ENCODE assay signal across 19 cellular contexts in the genomic region with DNA sequence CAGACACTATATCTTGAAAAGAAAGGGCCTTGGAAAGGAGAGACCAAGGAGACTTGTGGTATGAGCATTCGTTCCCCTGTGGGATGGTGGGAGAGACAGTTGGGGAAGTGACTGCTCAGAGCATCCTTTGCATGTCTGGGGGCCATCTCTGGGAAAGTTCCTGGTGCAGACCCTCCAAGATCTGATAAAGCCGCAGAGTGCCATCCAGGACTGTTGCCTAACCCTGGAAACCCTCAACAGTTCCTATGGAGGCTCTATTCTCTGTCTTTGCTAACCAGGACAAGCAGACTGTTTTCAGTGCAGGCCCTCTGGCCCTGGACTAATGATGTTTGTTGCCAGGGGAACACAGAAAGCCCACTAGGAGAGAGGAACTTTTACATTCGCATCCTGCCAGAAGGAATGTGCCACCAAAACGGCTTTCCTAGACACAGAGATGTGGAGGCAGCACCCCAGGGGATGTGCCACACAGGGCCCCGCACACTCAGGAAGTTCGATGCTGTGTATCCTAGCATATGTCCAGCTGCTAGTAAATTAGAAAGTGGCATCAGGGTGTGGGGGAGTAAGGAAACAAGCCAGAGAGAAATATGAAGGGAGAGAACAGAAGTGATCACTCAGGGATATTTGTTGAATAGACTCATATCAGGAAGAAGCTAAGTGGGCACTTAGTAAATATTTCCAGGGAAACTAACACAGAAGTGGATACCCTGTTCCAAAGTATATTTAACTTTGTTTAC. TPM values are rescaled to one million over a fixed set of nuclear protein-coding genes. Genes with fewer than 3 reads are reported as not detected.
A peak's percentile ranks its signal among the peaks of the same experiment; 100 is the strongest.
DNase-seq lines count a peak whose midpoint lies in the region; ATAC-seq and TF ChIP-seq lines count a peak whose summit lies in the region.
"Had no signal": no experiment of that assay in that cellular context is flagged by ENCODE, and none has a peak within 500 bp of the region (broad histone marks: within the 10 kb centered on the region; RNA-seq: fewer than 3 reads in every experiment).

No MANE protein-coding gene starts in this region.

- H3K9me3 ChIP-seq in neural progenitor cell (ENCODE audit: low read depth) (no peaks in the 10 kb centered on the region), esophagus squamous epithelium (no peaks in the 10 kb centered on the region), uterus (no peaks in the 10 kb centered on the region)
- H3K9me3 ChIP-seq: BLaER1, SJSA1 had no signal

- H4K20me1 ChIP-seq in neural progenitor cell (ENCODE audit: low read depth): no peaks in the 10 kb centered on the region
- H4K20me1 ChIP-seq: BLaER1 had no signal

- DNase-seq in Ammon's horn (ENCODE audit: low spot score): peak; percentile 51
- DNase-seq in SK-N-DZ (ENCODE audit: low spot score): peak; percentile 30
- DNase-seq in left kidney (ENCODE audit: low read depth, low spot score): peak; percentile 29
- no peak for DNase-seq in neural progenitor cell (ENCODE audit: low spot score)
- no peak for DNase-seq in esophagus squamous epithelium (lab: John Stamatoyannopoulos, UW)
- no peak for DNase-seq in NCI-H2171 treated with DMSO at 0.1 percent for 48 hours (lab: John Stamatoyannopoulos, UW)
- DNase-seq in uterus: no peak
- DNase-seq: CD4-positive, alpha-beta T cell; COR-L47; GDM1; Kasumi-1; NCI-H1417; NCI-H187; NCI-H446 treated with DMSO at 0.1 percent for 48 hours; NCI-H526 treated with DMSO at 0.1 percent for 48 hours; OCI-M1 had no signal

- H3K4me1 ChIP-seq in neural progenitor cell: no peaks in the 10 kb centered on the region
- H3K4me1 ChIP-seq in esophagus squamous epithelium: peaks cover 0 to 22% (median 0%) of the 10 kb centered on the region in 3 donors
- H3K4me1 ChIP-seq in uterus: no peaks in the 10 kb centered on the region
- H3K4me1 ChIP-seq: SJSA1 had no signal

- peaks cover 1% of the 10 kb centered on the region for H3K36me3 Mint-ChIP-seq in neural progenitor cell

- no peaks in the 10 kb centered on the region for H3K27me3 Mint-ChIP-seq in neural progenitor cell (ENCODE audit: insufficient read depth, low read depth)
- H3K27me3 Mint-ChIP-seq: CD4-positive, alpha-beta T cell had no signal

- H2AFZ ChIP-seq in neural progenitor cell (replicated peaks): no peak overlapping the region

- H3K4me3 ChIP-seq in neural progenitor cell (no peak overlapping the region), esophagus squamous epithelium (no peak overlapping the region), uterus (no peak overlapping the region)
- H3K4me3 ChIP-seq: BLaER1, SJSA1 had no signal

- H3K36me3 ChIP-seq in neural progenitor cell (no peaks in the 10 kb centered on the region), esophagus squamous epithelium (peaks cover 0 to 23% (median 8%) of the 10 kb centered on the region in 3 donors), uterus (no peaks in the 10 kb centered on the region)
- H3K36me3 ChIP-seq: SJSA1 had no signal

- H3K9me3 Mint-ChIP-seq in neural progenitor cell: no peaks in the 10 kb centered on the region
- H3K9me3 Mint-ChIP-seq: CD4-positive, alpha-beta T cell had no signal

- ATAC-seq in GM19324 (IDR thresholded peaks at IDR 0.05; ENCODE audit: low FRiP score, unreplicated experiment): no peak

- intact Hi-C loops in esophagus squamous epithelium (cut with DNase I): loop anchor here (10.0 kb wide), 1 partner anchor 95 kb away; no protein-coding TSS in a partner anchor
- intact Hi-C loops in uterus (cut with DNase I; ENCODE audit: low total_unique reads): no loop called here

- H3K27me3 ChIP-seq in neural progenitor cell (no peaks in the 10 kb centered on the region), esophagus squamous epithelium (no peaks in the 10 kb centered on the region), uterus (no peaks in the 10 kb centered on the region)
- H3K27me3 ChIP-seq: BLaER1, SJSA1 had no signal

- peak overlapping the region; percentile 95 for H3K27ac Mint-ChIP-seq in neural progenitor cell
- H3K27ac Mint-ChIP-seq: CD4-positive, alpha-beta T cell had no signal

- TF ChIP-seq POLR2A in esophagus squamous epithelium (IDR thresholded peaks at IDR 0.05): no peak
- TF ChIP-seq POLR2A in uterus (IDR thresholded peaks at IDR 0.05): no peak

- H3K27ac ChIP-seq in neural progenitor cell (no peak overlapping the region), esophagus squamous epithelium (no peak overlapping the region), uterus (no peak overlapping the region)
- H3K27ac ChIP-seq: BLaER1, SJSA1 had no signal

- no peak overlapping the region for H3K4me2 ChIP-seq in neural progenitor cell
- H3K4me2 ChIP-seq: BLaER1 had no signal

- H3F3A ChIP-seq in neural progenitor cell (ENCODE audit: low read depth): no peaks in the 10 kb centered on the region

- 35 to 85% methylated on average over 3 to 6 of the region's 6 CpGs for WGBS in esophagus squamous epithelium, 2 donors

- H3K79me2 ChIP-seq in neural progenitor cell (ENCODE audit: low read depth): no peaks in the 10 kb centered on the region

- peaks cover 27% of the 10 kb centered on the region for H3K4me1 Mint-ChIP-seq in neural progenitor cell

- no peak overlapping the region for H3K9ac ChIP-seq in neural progenitor cell
- H3K9ac ChIP-seq: BLaER1 had no signal

- H3K4me3 Mint-ChIP-seq in neural progenitor cell: no peak overlapping the region
- H3K4me3 Mint-ChIP-seq: CD4-positive, alpha-beta T cell had no signal

- no peak for TF ChIP-seq CTCF in neural progenitor cell (IDR thresholded peaks at IDR 0.05)
- no peak for TF ChIP-seq CTCF in esophagus squamous epithelium (IDR thresholded peaks at IDR 0.05)
- no peak for TF ChIP-seq CTCF in uterus (IDR thresholded peaks at IDR 0.05)

RNA-seq across cellular contexts. Expression of a gene that starts 30.1 kb away (rescaled TPM):
- 12.3 and 12.5 TPM in 2 replicates for polyA plus RNA-seq in SK-N-DZ (2014; cell fraction: cytosol; rRNA removed)
- polyA plus RNA-seq in SK-N-DZ (2014; cell fraction: nucleus; rRNA removed): 3.1 and 11.6 TPM in 2 replicates
- 17.6 and 37.4 TPM in 2 replicates for total RNA-seq in neural progenitor cell (ENCODE audit: low replicate concordance)
- 10 to 100 TPM; 52.3 to 70.2 (median 62.5) TPM for total RNA-seq in esophagus squamous epithelium
- total RNA-seq in uterus: 10 to 100 TPM; 10.5 to 49.6 (median 37.1) TPM

RNA-seq across cellular contexts. Expression of a gene that starts 47.9 kb away (rescaled TPM):
- 23.9 and 28.0 TPM in 2 replicates for polyA plus RNA-seq in SK-N-DZ (2014; cell fraction: cytosol; rRNA removed)
- 16.2 and 25.5 TPM in 2 replicates for polyA plus RNA-seq in SK-N-DZ (2014; cell fraction: nucleus; rRNA removed)
- 1.9 and 3.2 TPM in 2 replicates for total RNA-seq in neural progenitor cell (ENCODE audit: low replicate concordance)
- 1 to 10 TPM; 3.4 to 9.0 (median 4.8) TPM for total RNA-seq in esophagus squamous epithelium
- 100 to 1,000 TPM in 1 of 4 donors, 10 to 100 TPM in 3; 20.9 to 113 (median 35.0) TPM for total RNA-seq in uterus

Comparison
In these comparisons a context has a peak if more than half of its experiments do, and no peak if none do; other contexts are left out.
1. DNase-seq: peak in Ammon's horn (single experiment), SK-N-DZ (single experiment) and left kidney (single experiment); none in neural progenitor cell (single experiment), esophagus squamous epithelium (single experiment), NCI-H2171 treated with DMSO at 0.1 percent for 48 hours (single experiment) and uterus (0 of 2).